8 cellular contexts compared by ENCODE assay signal in the genomic region with DNA sequence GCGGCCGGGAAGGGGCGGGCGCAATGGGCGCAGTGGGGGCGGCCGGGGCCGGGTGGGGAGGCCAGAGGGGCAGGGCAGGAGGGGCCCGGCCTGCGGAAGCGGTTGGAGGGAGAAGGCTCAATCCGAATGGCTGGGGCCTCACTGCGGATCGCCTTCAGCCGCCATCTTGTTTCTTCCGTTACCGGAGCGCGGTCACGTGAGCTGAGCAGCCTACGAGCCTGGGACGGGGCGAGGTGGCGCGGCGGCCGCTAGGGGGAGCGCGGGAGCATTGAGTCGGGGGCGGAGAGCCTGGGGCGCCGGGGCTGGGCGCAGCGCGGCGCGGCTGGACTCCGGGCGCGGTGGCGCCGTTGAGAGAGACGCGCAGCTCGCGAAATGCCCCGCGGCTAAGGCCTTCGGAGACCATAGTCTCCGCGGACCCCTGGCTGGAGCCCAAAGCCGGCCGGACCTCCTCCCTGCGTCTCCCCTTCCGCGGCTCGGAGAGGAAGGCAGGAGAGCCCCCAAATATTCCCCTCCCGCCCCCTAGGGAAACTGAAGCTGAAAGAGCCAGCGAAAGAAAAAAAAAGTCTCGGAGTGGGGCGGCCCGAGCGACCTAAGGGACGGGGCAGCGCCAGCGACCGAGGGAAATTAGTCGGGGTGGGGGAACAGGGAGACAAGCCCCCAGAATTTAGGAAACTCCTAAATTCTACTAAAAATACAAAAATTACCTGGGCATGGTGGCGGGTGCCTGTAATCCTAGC.
A peak's percentile ranks its signal among the peaks of the same experiment; 100 is the strongest.
DNase-seq lines count a peak whose midpoint lies in the region; ATAC-seq and TF ChIP-seq lines count a peak whose summit lies in the region.

A gene (minus strand): TSS at position 190 of the 737 bp plus-strand sequence. CDS start 22,221 bp downstream, outside the sequence.

- TF ChIP-seq CTCF in C4-2B (conservative IDR thresholded peaks at IDR 0.05) (peak; percentile 95), coronary artery (IDR thresholded peaks at IDR 0.05) (peak; percentile 99)

- DNase-seq in NCI-H526 (lab: John Stamatoyannopoulos, UW) (peak; percentile 92 to 99), coronary artery (ENCODE audit: low spot score) (peak; percentile 96), left kidney (ENCODE audit: low read depth, low spot score) (peak; percentile 97)
- DNase-seq in activated CD4-positive, alpha-beta T cell treated with anti-CD3 and anti-CD28 coated beads for 48 hours: peak; percentile 100
- peak; percentile 99 for DNase-seq in stimulated activated CD4-positive, alpha-beta T cell treated with anti-CD3 and anti-CD28 coated beads, Interleukin-1b, Interleukin-23, amount 100 ng/mL, for 48 hours

- H3K27ac ChIP-seq in C4-2B: peak within 1 kb of the TSS; percentile 83
- H3K27ac ChIP-seq in coronary artery: peak within 1 kb of the TSS; percentile 89 to 98

- ATAC-seq in GM19351 (IDR thresholded peaks at IDR 0.05; ENCODE audit: unreplicated experiment): peak; percentile 89
- ATAC-seq in HG03520 (IDR thresholded peaks at IDR 0.05; ENCODE audit: unreplicated experiment): peak; percentile 93

- H3K4me3 ChIP-seq in coronary artery: peak within 1 kb of the TSS; percentile 98

Comparison
In these comparisons a context has a peak if more than half of its experiments do, and no peak if none do; other contexts are left out.
1. Peak in every context shown above with its lines: DNase-seq, ATAC-seq, H3K4me3 ChIP-seq and H3K27ac ChIP-seq.